1 cellular context compared by ENCODE assay signal in genomic region chr6:26478985-26479278, GRCh38.
TF ChIP-seq lines count a peak whose summit lies in the region.

No MANE protein-coding gene starts in this region.

TF ChIP-seq in K562, 482 proteins besides CTCF, POLR2A, EP300 and RAD21:
- TF ChIP-seq, protein P1, sequence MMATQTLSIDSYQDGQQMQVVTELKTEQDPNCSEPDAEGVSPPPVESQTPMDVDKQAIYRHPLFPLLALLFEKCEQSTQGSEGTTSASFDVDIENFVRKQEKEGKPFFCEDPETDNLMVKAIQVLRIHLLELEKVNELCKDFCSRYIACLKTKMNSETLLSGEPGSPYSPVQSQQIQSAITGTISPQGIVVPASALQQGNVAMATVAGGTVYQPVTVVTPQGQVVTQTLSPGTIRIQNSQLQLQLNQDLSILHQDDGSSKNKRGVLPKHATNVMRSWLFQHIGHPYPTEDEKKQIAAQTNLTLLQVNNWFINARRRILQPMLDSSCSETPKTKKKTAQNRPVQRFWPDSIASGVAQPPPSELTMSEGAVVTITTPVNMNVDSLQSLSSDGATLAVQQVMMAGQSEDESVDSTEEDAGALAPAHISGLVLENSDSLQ (IDR thresholded peaks at IDR 0.05), result 0 out of 2 replicates have a peak, but pooled peaks have one; percentile 35
- TF ChIP-seq DPF2 (IDR thresholded peaks at IDR 0.05), result 0 out of 2 replicates have a peak, but pooled peaks have one; percentile 6
- no peak for TF ChIP-seq CREB3L1 (IDR thresholded peaks at IDR 0.05; ENCODE audit: borderline replicate concordance, low read depth)
- no peak for TF ChIP-seq SLC30A9 (CRISPR knock-in tag; IDR thresholded peaks at IDR 0.05)
- TF ChIP-seq MTA1 (IDR thresholded peaks at IDR 0.05; ENCODE audit: borderline replicate concordance), result 0 out of 2 replicates have a peak, but pooled peaks have one; percentile 52
- TF ChIP-seq SMAD3 (CRISPR knock-in tag; conservative IDR thresholded peaks at IDR 0.05), result no peak
- no peak for TF ChIP-seq CHCHD3 (CRISPR knock-in tag; IDR thresholded peaks at IDR 0.05)
- TF ChIP-seq, protein P2, sequence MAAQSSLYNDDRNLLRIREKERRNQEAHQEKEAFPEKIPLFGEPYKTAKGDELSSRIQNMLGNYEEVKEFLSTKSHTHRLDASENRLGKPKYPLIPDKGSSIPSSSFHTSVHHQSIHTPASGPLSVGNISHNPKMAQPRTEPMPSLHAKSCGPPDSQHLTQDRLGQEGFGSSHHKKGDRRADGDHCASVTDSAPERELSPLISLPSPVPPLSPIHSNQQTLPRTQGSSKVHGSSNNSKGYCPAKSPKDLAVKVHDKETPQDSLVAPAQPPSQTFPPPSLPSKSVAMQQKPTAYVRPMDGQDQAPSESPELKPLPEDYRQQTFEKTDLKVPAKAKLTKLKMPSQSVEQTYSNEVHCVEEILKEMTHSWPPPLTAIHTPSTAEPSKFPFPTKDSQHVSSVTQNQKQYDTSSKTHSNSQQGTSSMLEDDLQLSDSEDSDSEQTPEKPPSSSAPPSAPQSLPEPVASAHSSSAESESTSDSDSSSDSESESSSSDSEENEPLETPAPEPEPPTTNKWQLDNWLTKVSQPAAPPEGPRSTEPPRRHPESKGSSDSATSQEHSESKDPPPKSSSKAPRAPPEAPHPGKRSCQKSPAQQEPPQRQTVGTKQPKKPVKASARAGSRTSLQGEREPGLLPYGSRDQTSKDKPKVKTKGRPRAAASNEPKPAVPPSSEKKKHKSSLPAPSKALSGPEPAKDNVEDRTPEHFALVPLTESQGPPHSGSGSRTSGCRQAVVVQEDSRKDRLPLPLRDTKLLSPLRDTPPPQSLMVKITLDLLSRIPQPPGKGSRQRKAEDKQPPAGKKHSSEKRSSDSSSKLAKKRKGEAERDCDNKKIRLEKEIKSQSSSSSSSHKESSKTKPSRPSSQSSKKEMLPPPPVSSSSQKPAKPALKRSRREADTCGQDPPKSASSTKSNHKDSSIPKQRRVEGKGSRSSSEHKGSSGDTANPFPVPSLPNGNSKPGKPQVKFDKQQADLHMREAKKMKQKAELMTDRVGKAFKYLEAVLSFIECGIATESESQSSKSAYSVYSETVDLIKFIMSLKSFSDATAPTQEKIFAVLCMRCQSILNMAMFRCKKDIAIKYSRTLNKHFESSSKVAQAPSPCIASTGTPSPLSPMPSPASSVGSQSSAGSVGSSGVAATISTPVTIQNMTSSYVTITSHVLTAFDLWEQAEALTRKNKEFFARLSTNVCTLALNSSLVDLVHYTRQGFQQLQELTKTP (IDR thresholded peaks at IDR 0.05; ENCODE audit: low read depth in 1 of 2, partially characterized antibody in 2 of 2), result peak in 1 of 2 experiments; percentile 45
- no peak for TF ChIP-seq PRDM10 (IDR thresholded peaks at IDR 0.05; ENCODE audit: partially characterized antibody)
- no peak for TF ChIP-seq SETDB1 (IDR thresholded peaks at IDR 0.05; ENCODE audit: low read length)
- TF ChIP-seq SMAD1 (IDR thresholded peaks at IDR 0.05; ENCODE audit: low read depth, low read length, partially characterized antibody), result no peak
- TF ChIP-seq BRF2 (IDR thresholded peaks at IDR 0.05; ENCODE audit: borderline replicate concordance, insufficient read depth, insufficient read length), result no peak
- no peak for TF ChIP-seq MYC (IDR thresholded peaks at IDR 0.05; ENCODE audit: low read depth, low read length)
- 0 out of 2 replicates have a peak, but pooled peaks have one; percentile 28 for TF ChIP-seq MYC (CRISPR knock-in tag; IDR thresholded peaks at IDR 0.05; ENCODE audit: borderline replicate concordance, low read depth)
- TF ChIP-seq FOXP4 (CRISPR knock-in tag; IDR thresholded peaks at IDR 0.05; ENCODE audit: borderline replicate concordance), result no peak
- TF ChIP-seq, protein P3, sequence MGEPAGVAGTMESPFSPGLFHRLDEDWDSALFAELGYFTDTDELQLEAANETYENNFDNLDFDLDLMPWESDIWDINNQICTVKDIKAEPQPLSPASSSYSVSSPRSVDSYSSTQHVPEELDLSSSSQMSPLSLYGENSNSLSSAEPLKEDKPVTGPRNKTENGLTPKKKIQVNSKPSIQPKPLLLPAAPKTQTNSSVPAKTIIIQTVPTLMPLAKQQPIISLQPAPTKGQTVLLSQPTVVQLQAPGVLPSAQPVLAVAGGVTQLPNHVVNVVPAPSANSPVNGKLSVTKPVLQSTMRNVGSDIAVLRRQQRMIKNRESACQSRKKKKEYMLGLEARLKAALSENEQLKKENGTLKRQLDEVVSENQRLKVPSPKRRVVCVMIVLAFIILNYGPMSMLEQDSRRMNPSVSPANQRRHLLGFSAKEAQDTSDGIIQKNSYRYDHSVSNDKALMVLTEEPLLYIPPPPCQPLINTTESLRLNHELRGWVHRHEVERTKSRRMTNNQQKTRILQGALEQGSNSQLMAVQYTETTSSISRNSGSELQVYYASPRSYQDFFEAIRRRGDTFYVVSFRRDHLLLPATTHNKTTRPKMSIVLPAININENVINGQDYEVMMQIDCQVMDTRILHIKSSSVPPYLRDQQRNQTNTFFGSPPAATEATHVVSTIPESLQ (CRISPR knock-in tag; IDR thresholded peaks at IDR 0.05), result 0 out of 2 replicates have a peak, but pooled peaks have one; percentile 2
- peak; percentile 29; the same call in 1 of the 2 replicates for TF ChIP-seq CTBP1 (IDR thresholded peaks at IDR 0.05; ENCODE audit: borderline replicate concordance)
- peak; percentile 75 for TF ChIP-seq SMARCB1 (IDR thresholded peaks at IDR 0.05; ENCODE audit: insufficient read length, low read depth)
- TF ChIP-seq SPI1 (IDR thresholded peaks at IDR 0.05; ENCODE audit: borderline replicate concordance, low read depth, low read length), result peak; percentile 90
- TF ChIP-seq VEZF1 (CRISPR knock-in tag; IDR thresholded peaks at IDR 0.05), result no peak
- no peak for TF ChIP-seq SIRT6 (IDR thresholded peaks at IDR 0.05; ENCODE audit: low read depth, low read length)
- TF ChIP-seq ZBTB5 (IDR thresholded peaks at IDR 0.05), result no peak
- peak; percentile 13 for TF ChIP-seq MEIS2 (IDR thresholded peaks at IDR 0.05; ENCODE audit: partially characterized antibody)
- TF ChIP-seq ZNF311 (CRISPR knock-in tag; IDR thresholded peaks at IDR 0.05), result no peak
- TF ChIP-seq TRIM24 (IDR thresholded peaks at IDR 0.05), result no peak
- TF ChIP-seq, protein P4, sequence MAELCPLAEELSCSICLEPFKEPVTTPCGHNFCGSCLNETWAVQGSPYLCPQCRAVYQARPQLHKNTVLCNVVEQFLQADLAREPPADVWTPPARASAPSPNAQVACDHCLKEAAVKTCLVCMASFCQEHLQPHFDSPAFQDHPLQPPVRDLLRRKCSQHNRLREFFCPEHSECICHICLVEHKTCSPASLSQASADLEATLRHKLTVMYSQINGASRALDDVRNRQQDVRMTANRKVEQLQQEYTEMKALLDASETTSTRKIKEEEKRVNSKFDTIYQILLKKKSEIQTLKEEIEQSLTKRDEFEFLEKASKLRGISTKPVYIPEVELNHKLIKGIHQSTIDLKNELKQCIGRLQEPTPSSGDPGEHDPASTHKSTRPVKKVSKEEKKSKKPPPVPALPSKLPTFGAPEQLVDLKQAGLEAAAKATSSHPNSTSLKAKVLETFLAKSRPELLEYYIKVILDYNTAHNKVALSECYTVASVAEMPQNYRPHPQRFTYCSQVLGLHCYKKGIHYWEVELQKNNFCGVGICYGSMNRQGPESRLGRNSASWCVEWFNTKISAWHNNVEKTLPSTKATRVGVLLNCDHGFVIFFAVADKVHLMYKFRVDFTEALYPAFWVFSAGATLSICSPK (IDR thresholded peaks at IDR 0.05; ENCODE audit: borderline replicate concordance), result no peak
- TF ChIP-seq RCOR1 (IDR thresholded peaks at IDR 0.05; ENCODE audit: borderline replicate concordance in 1 of 2, low read depth in 2 of 2, low read length in 2 of 2), result peak in 1 of 2 experiments; percentile 27; a peak in 1 of 4 replicates
- 0 out of 2 replicates have a peak, but pooled peaks have one; percentile 21 for TF ChIP-seq SOX6 (IDR thresholded peaks at IDR 0.05)
- no peak for TF ChIP-seq ZFP1 (CRISPR knock-in tag; IDR thresholded peaks at IDR 0.05)
- TF ChIP-seq ZNF121 (CRISPR knock-in tag; conservative IDR thresholded peaks at IDR 0.05), result no peak
